8 cellular contexts compared by ENCODE assay signal in the genomic region with DNA sequence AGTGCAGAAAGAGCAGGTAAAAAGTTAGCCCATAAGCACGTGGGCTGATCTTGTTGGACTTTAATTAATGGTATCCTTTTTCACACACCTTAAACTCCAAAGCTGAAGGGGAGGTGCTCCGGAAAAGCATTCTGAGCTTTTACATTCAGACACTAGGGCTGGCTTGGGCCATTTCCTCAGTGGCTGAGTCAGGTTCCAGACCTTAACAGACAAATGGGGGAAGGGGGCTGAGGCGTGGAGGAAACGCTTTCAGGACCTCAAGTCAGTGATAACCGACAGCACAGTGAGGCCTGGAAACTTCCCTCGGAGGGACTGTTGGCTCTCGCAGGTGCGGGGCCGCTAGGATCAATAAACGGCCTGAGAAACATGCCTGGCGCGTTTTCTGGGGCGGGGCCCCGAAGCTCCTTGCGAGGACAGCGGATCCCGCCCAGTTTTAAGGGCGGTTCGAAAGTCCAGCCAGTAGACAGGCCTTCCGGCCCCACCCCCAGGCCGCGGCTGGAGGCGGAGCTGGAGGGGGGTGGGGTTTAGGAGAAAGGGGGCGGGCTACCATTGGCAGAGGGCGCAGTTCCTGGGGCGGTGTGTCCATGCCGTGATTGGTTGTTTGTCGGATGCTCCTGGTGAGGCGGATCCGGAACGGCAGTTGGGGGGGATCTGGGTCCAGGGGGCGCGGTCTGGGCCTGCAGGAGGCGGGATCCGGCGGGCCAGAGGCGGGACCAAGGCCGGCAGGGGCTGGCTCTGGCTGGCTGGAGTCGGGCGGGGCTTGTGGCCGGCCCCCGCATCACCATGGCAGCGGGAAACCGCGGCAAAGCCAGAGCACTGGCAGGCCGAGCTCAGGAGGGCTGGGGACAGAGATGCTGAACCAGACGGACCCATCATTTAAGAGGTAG. TPM values are rescaled to one million over a fixed set of nuclear protein-coding genes. Genes with fewer than 3 reads are reported as not detected.
DNase-seq lines count a peak whose midpoint lies in the region; ATAC-seq and TF ChIP-seq lines count a peak whose summit lies in the region.

No MANE protein-coding gene starts in this region.

- peak; percentile 48 for TF ChIP-seq POLR2A in esophagus muscularis mucosa (IDR thresholded peaks at IDR 0.05; ENCODE audit: low read depth)

- peak overlapping the region; percentile 45 to 59 (median 54) for H3K4me3 ChIP-seq in esophagus muscularis mucosa
- H3K4me3 ChIP-seq in muscle layer of duodenum (ENCODE audit: low read depth in 1 of 2, low read length in 2 of 2), result peak overlapping the region; percentile 55 to 60

- peak; percentile 90 for ATAC-seq in GM21737 (IDR thresholded peaks at IDR 0.05; ENCODE audit: unreplicated experiment)

- H3K36me3 ChIP-seq in esophagus muscularis mucosa (no peaks in the 10 kb centered on the region), muscle layer of duodenum (ENCODE audit: control insufficient read depth in 1 of 2, insufficient read depth in 2 of 2, low read length in 2 of 2) (peaks cover 0 to 10% of the 10 kb centered on the region in 2 donors)

- DNase-seq in DMS79 (lab: John Stamatoyannopoulos, UW), result peak; percentile 99
- DNase-seq in KG1 (lab: John Stamatoyannopoulos, UW), result peak; percentile 100
- peak; percentile 98 to 99 for DNase-seq in activated T-cell treated with anti-CD3 and anti-CD28 coated beads, Interleukin-2, amount 50 U/mL, for 48 hours
- peak; percentile 99 for DNase-seq in esophagus muscularis mucosa (ENCODE audit: extremely low spot score)
- DNase-seq in stimulated activated CD8-positive, alpha-beta memory T cell treated with anti-CD3 and anti-CD28 coated beads, Interleukin-7, amount 100 ng/mL, for 24 hours (ENCODE audit: low read depth), result peak; percentile 88

- peak overlapping the region; percentile 87 to 93 (median 92) for H3K27ac ChIP-seq in esophagus muscularis mucosa (replicated peaks in 1 of 4)
- peak overlapping the region; percentile 79 for H3K27ac ChIP-seq in muscle layer of duodenum (ENCODE audit: low read length)

- H3K4me1 ChIP-seq in esophagus muscularis mucosa (peaks cover 36 to 62% (median 61%) of the 10 kb centered on the region in 4 donors), muscle layer of duodenum (ENCODE audit: control insufficient read depth in 1 of 2, insufficient read depth in 2 of 2, low read length in 2 of 2) (peaks cover 20 to 33% of the 10 kb centered on the region in 2 donors)

- TF ChIP-seq EP300 in esophagus muscularis mucosa (IDR thresholded peaks at IDR 0.05), result no peak

- intact Hi-C loops in esophagus muscularis mucosa (cut with DNase I), result no loop called here

- WGBS in esophagus muscularis mucosa, result 1% methylated on average over 33 of the region's 47 CpGs

- H3K27me3 ChIP-seq in esophagus muscularis mucosa (no peaks in the 10 kb centered on the region), muscle layer of duodenum (ENCODE audit: low read depth, low read length) (no peaks in the 10 kb centered on the region)

- H3K9me3 ChIP-seq in esophagus muscularis mucosa, result no peaks in the 10 kb centered on the region
- no peaks in the 10 kb centered on the region for H3K9me3 ChIP-seq in muscle layer of duodenum (ENCODE audit: control insufficient read depth in 1 of 2, low read length in 2 of 2)

- peak in 1 of 3 experiments; percentile 22 for TF ChIP-seq CTCF in esophagus muscularis mucosa (IDR thresholded peaks at IDR 0.05)

TF ChIP-seq in PFSK-1, 5 proteins besides CTCF, POLR2A, EP300 and RAD21:
- TF ChIP-seq TAF1 (IDR thresholded peaks at IDR 0.05; ENCODE audit: borderline replicate concordance, insufficient read depth, low read length), result peak; percentile 66; the same call in 1 of the 2 replicates
- TF ChIP-seq FOXP2 (optimal IDR thresholded peaks at IDR 0.05; ENCODE audit: borderline replicate concordance, extremely low read depth, extremely low read length, insufficient read depth), result peak; percentile 51
- TF ChIP-seq POLR2AphosphoS5 (IDR thresholded peaks at IDR 0.05; ENCODE audit: low read depth, low read length), result peak; percentile 86
- TF ChIP-seq SIN3A (IDR thresholded peaks at IDR 0.05; ENCODE audit: borderline replicate concordance, insufficient read depth, low read length), result peak; percentile 62; the same call in 1 of the 2 replicates
- TF ChIP-seq, protein P1, sequence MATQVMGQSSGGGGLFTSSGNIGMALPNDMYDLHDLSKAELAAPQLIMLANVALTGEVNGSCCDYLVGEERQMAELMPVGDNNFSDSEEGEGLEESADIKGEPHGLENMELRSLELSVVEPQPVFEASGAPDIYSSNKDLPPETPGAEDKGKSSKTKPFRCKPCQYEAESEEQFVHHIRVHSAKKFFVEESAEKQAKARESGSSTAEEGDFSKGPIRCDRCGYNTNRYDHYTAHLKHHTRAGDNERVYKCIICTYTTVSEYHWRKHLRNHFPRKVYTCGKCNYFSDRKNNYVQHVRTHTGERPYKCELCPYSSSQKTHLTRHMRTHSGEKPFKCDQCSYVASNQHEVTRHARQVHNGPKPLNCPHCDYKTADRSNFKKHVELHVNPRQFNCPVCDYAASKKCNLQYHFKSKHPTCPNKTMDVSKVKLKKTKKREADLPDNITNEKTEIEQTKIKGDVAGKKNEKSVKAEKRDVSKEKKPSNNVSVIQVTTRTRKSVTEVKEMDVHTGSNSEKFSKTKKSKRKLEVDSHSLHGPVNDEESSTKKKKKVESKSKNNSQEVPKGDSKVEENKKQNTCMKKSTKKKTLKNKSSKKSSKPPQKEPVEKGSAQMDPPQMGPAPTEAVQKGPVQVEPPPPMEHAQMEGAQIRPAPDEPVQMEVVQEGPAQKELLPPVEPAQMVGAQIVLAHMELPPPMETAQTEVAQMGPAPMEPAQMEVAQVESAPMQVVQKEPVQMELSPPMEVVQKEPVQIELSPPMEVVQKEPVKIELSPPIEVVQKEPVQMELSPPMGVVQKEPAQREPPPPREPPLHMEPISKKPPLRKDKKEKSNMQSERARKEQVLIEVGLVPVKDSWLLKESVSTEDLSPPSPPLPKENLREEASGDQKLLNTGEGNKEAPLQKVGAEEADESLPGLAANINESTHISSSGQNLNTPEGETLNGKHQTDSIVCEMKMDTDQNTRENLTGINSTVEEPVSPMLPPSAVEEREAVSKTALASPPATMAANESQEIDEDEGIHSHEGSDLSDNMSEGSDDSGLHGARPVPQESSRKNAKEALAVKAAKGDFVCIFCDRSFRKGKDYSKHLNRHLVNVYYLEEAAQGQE (IDR thresholded peaks at IDR 0.05; ENCODE audit: insufficient read depth in 1 of 2, low read depth in 2 of 2, low read length in 2 of 2), result 0 out of 4 replicates have a peak, but pooled peaks of 1 of the 2 experiments have one; percentile 23

RNA-seq across cellular contexts. Expression of a gene that starts 8.0 kb away (rescaled TPM):
- polyA plus RNA-seq in PFSK-1 (2012; ENCODE audit: insufficient read length, low read depth), result not detected
- total RNA-seq in esophagus muscularis mucosa, result 1 to 10 TPM; 1.8 to 6.9 (median 2.9) TPM

RNA-seq across cellular contexts. Expression of a gene that starts 10.4 kb away (rescaled TPM):
- 6.9 TPM for polyA plus RNA-seq in PFSK-1 (2012; ENCODE audit: insufficient read length, low read depth)
- total RNA-seq in esophagus muscularis mucosa, result 100 to 1,000 TPM; 101 to 168 (median 122) TPM

RNA-seq across cellular contexts. Expression of a gene that starts 14.2 kb away (rescaled TPM):
- not detected for polyA plus RNA-seq in PFSK-1 (2012; ENCODE audit: insufficient read length, low read depth)
- total RNA-seq in esophagus muscularis mucosa, result 1 to 10 TPM; 1.2 to 4.0 (median 2.4) TPM

RNA-seq across cellular contexts. Expression of a gene that starts 15.2 kb away (rescaled TPM):
- polyA plus RNA-seq in PFSK-1 (2012; ENCODE audit: insufficient read length, low read depth), result 2.5 TPM
- 100 to 1,000 TPM; 315 to 493 (median 382) TPM for total RNA-seq in esophagus muscularis mucosa

RNA-seq across cellular contexts. Expression of a gene that starts 47.4 kb away (rescaled TPM):
- 6.0 TPM for polyA plus RNA-seq in PFSK-1 (2012; ENCODE audit: insufficient read length, low read depth)
- total RNA-seq in esophagus muscularis mucosa, result 10 to 100 TPM in 3 of 4 donors, 1 to 10 TPM in 1; 8.7 to 21.7 (median 19.9) TPM

Comparison
In these comparisons a context has a peak if more than half of its experiments do, and no peak if none do; other contexts are left out.
1. Peak in every context shown above with its lines: DNase-seq, ATAC-seq, H3K4me3 ChIP-seq and H3K27ac ChIP-seq.